In the genomic region with DNA sequence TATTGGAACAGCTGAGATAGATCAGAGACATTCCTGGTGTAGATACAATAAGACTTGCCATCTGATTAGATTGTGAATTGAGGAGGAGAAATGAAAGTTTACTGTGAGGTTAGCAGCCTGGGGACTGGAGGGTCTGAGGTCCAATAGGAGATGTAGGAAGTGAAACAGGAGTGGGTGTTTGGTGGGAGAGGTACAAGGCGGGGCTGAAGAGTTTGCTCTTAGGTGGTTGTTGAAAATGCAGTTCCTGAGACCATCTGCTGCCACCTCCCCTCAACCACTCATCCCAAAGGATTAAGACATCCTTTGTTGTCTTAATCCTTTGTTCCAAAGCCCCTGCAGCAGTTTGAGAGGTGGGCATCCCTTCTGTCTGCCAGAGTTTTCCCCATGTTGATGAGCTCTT, we compare ENCODE assay signal across 13 cellular contexts. TPM values are rescaled to one million over a fixed set of nuclear protein-coding genes. Genes with fewer than 3 reads are reported as not detected.
DNase-seq lines count a peak whose midpoint lies in the region; ATAC-seq and TF ChIP-seq lines count a peak whose summit lies in the region.
"Had no signal": no experiment of that assay in that cellular context is flagged by ENCODE, and none has a peak within 500 bp of the region (broad histone marks: within the 10 kb centered on the region; RNA-seq: fewer than 3 reads in every experiment).

No MANE protein-coding gene starts in this region.

- no peak overlapping the region for H3K4me3 Mint-ChIP-seq in type B pancreatic cell
- H3K4me3 Mint-ChIP-seq: activated T-cell treated with anti-CD3 and anti-CD28 coated beads, Interleukin-2, amount 50 U/mL, for 24 hours; brain; WTC11 had no signal

- peaks cover 12% of the 10 kb centered on the region for H3K4me1 Mint-ChIP-seq in type B pancreatic cell (ENCODE audit: unreplicated experiment)
- H3K4me1 Mint-ChIP-seq: brain, WTC11 had no signal

- H3K27ac Mint-ChIP-seq in type B pancreatic cell, result peak overlapping the region; percentile 17
- H3K27ac Mint-ChIP-seq: activated T-cell treated with anti-CD3 and anti-CD28 coated beads, Interleukin-2, amount 50 U/mL, for 24 hours; brain; WTC11 had no signal

- no peaks in the 10 kb centered on the region for H3K27me3 Mint-ChIP-seq in type B pancreatic cell
- H3K27me3 Mint-ChIP-seq: activated T-cell treated with anti-CD3 and anti-CD28 coated beads, Interleukin-2, amount 50 U/mL, for 24 hours had no signal

- no peaks in the 10 kb centered on the region for H3K9me3 Mint-ChIP-seq in type B pancreatic cell
- H3K9me3 Mint-ChIP-seq: activated T-cell treated with anti-CD3 and anti-CD28 coated beads, Interleukin-2, amount 50 U/mL, for 24 hours; brain; WTC11 had no signal

- peak; percentile 43 for ATAC-seq in GM18870 (IDR thresholded peaks at IDR 0.05; ENCODE audit: unreplicated experiment)
- peak; percentile 64 for ATAC-seq in GM21825 (IDR thresholded peaks at IDR 0.05; ENCODE audit: unreplicated experiment)
- ATAC-seq in HG03565 (IDR thresholded peaks at IDR 0.05; ENCODE audit: unreplicated experiment), result peak; percentile 76
- ATAC-seq: WTC11 had no signal

- no peak for TF ChIP-seq CTCF in type B pancreatic cell (conservative IDR thresholded peaks at IDR 0.05)

- peaks cover 11% of the 10 kb centered on the region for H3K36me3 Mint-ChIP-seq in type B pancreatic cell
- H3K36me3 Mint-ChIP-seq: brain, WTC11 had no signal

- DNase-seq in type B pancreatic cell (ENCODE audit: extremely low spot score, unreplicated experiment) (no peak), Ammon's horn (ENCODE audit: low spot score) (no peak), NCI-H526 treated with DMSO at 0.1 percent for 48 hours (lab: John Stamatoyannopoulos, UW) (no peak)
- DNase-seq in stimulated activated CD4-positive, alpha-beta T cell treated with anti-CD3 and anti-CD28 coated beads, Interleukin-4, amount 100 ng/mL, for 1 hour, result no peak
- DNase-seq: activated T-cell treated with anti-CD3 and anti-CD28 coated beads, Interleukin-2, amount 50 U/mL, for 24 hours; Calu3; NCI-H187 treated with DMSO at 0.1 percent for 48 hours; stimulated activated CD4-positive, alpha-beta T cell treated with anti-CD3 and anti-CD28 coated beads, Interleukin-12 subunit alpha, Interleukin-12 subunit beta, amount 100 ng/mL, for 4 hours had no signal

RNA-seq across cellular contexts. Expression of a gene that starts 14.8 kb away (rescaled TPM):
- total RNA-seq in type B pancreatic cell (ENCODE audit: low replicate concordance), result 4.2 and 11.6 TPM in 2 replicates

RNA-seq across cellular contexts. Expression of a gene that starts 38.2 kb away (rescaled TPM):
- 10.4 and 40.1 TPM in 2 replicates for total RNA-seq in type B pancreatic cell (ENCODE audit: low replicate concordance)
